In genomic region chr20:43915209-43916072, GRCh38 we compare ENCODE assay signal across 7 cellular contexts. TPM values are rescaled to one million over a fixed set of nuclear protein-coding genes. Genes with fewer than 3 reads are reported as not detected.
DNase-seq lines count a peak whose midpoint lies in the region; ATAC-seq and TF ChIP-seq lines count a peak whose summit lies in the region.

No MANE protein-coding gene starts in this region.

- H3K9me3 Mint-ChIP-seq in GM23338 (peaks cover 11% of the 10 kb centered on the region), chondrocyte (ENCODE audit: low read depth) (peaks cover 21% of the 10 kb centered on the region)

- H3K27ac ChIP-seq in GM23338 (ENCODE audit: low read depth) (no peak overlapping the region), lower lobe of right lung (peak overlapping the region; percentile 73), stomach (peak overlapping the region; percentile 13 to 74 (median 66))

- H3K27ac Mint-ChIP-seq in GM23338 (no peak overlapping the region), chondrocyte (ENCODE audit: unreplicated experiment) (no peak overlapping the region)

- peak overlapping the region; percentile 88 for H3K4me2 ChIP-seq in GM23338

- H3K9me2 ChIP-seq in GM23338 (ENCODE audit: insufficient read depth): no peaks in the 10 kb centered on the region

- WGBS in stomach, 5 donors: 3 to 4% (median 4%) methylated on average over 49 to 66 of the region's 66 CpGs

- intact Hi-C loops in lower lobe of right lung (cut with DNase I) (no loop called here), stomach (cut with DNase I; ENCODE audit: low total_unique reads) (no loop called here)

- no peaks in the 10 kb centered on the region for H3K36me3 Mint-ChIP-seq in GM23338 (ENCODE audit: low read depth)
- H3K36me3 Mint-ChIP-seq in chondrocyte (ENCODE audit: low read depth): peaks cover 9% of the 10 kb centered on the region

- H3K4me1 Mint-ChIP-seq in GM23338: peaks cover 16% of the 10 kb centered on the region; the same call in 2 of the 3 replicates
- H3K4me1 Mint-ChIP-seq in chondrocyte (ENCODE audit: low read depth): peaks cover 16% of the 10 kb centered on the region

- ATAC-seq in GM23338: peak; percentile 68
- peak; percentile 38 to 59 for ATAC-seq in lower lobe of right lung

- H3K4me1 ChIP-seq in GM23338 (ENCODE audit: insufficient read depth) (no peaks in the 10 kb centered on the region), lower lobe of right lung (peaks cover 14% of the 10 kb centered on the region), stomach (peaks cover 15 to 21% (median 19%) of the 10 kb centered on the region in 4 donors)

- TF ChIP-seq CTCF in GM23338 (conservative IDR thresholded peaks at IDR 0.05; ENCODE audit: low read depth in 2 of 2): no peak
- no peak for TF ChIP-seq CTCF in chondrocyte (IDR thresholded peaks at IDR 0.05)
- TF ChIP-seq CTCF in lower lobe of right lung (IDR thresholded peaks at IDR 0.05): no peak
- no peak for TF ChIP-seq CTCF in stomach (IDR thresholded peaks at IDR 0.05)

- TF ChIP-seq EP300 in stomach (IDR thresholded peaks at IDR 0.05): no peak

- H3K4me3 ChIP-seq in GM23338: peak overlapping the region; percentile 63
- peak overlapping the region; percentile 63 for H3K4me3 ChIP-seq in lower lobe of right lung
- H3K4me3 ChIP-seq in stomach: peak overlapping the region; percentile 44 to 57 (median 52)

- H3K36me3 ChIP-seq in GM23338 (ENCODE audit: insufficient read depth) (no peaks in the 10 kb centered on the region), lower lobe of right lung (no peaks in the 10 kb centered on the region), stomach (no peaks in the 10 kb centered on the region)

- peak; percentile 67 for DNase-seq in GM23338 (ENCODE audit: low spot score)
- DNase-seq in T-helper 2 cell: peak in 4 of 5 experiments; percentile 15 to 60 (median 33)
- no peak for DNase-seq in chondrocyte (ENCODE audit: low spot score)
- DNase-seq in lower lobe of right lung: no peak
- DNase-seq in stomach: no peak
- DNase-seq in OCI-M1 (lab: John Stamatoyannopoulos, UW): no peak
- no peak for DNase-seq in cerebellar nuclear complex (lab: John Stamatoyannopoulos, UW)

- H3K9me3 ChIP-seq in lower lobe of right lung: peaks cover 14% of the 10 kb centered on the region
- H3K9me3 ChIP-seq in stomach: peaks cover 0 to 27% (median 19%) of the 10 kb centered on the region in 4 donors

- no peak for TF ChIP-seq POLR2A in stomach (IDR thresholded peaks at IDR 0.05)

- H4K20me1 ChIP-seq in GM23338 (replicated peaks; ENCODE audit: insufficient read depth): no peaks in the 10 kb centered on the region

- H3K79me2 ChIP-seq in GM23338 (replicated peaks; ENCODE audit: insufficient read depth): no peaks in the 10 kb centered on the region

- H3F3A ChIP-seq in GM23338 (replicated peaks; ENCODE audit: low read depth): no peaks in the 10 kb centered on the region

- H3K27me3 ChIP-seq in GM23338 (ENCODE audit: insufficient read depth) (peaks cover 54% of the 10 kb centered on the region), lower lobe of right lung (ENCODE audit: low read depth) (peaks cover 44% of the 10 kb centered on the region), stomach (peaks cover 6 to 62% (median 36%) of the 10 kb centered on the region in 3 donors)

- H3K4me3 Mint-ChIP-seq in GM23338: peak overlapping the region; percentile 82
- H3K4me3 Mint-ChIP-seq in chondrocyte (ENCODE audit: unreplicated experiment): peak overlapping the region; percentile 71

- H2AFZ ChIP-seq in GM23338: peak overlapping the region; percentile 94

- H3K27me3 Mint-ChIP-seq in GM23338 (ENCODE audit: insufficient read depth, low read depth, poor library complexity) (peaks cover 28% of the 10 kb centered on the region), chondrocyte (ENCODE audit: low read depth) (peaks cover 64% of the 10 kb centered on the region)

TF ChIP-seq in GM23338, 12 proteins besides CTCF, POLR2A, EP300 and RAD21:
- TF ChIP-seq EZH2 (IDR thresholded peaks at IDR 0.05; ENCODE audit: low read depth, unreplicated experiment) (peak; percentile 45), STAT1 (IDR thresholded peaks at IDR 0.05; ENCODE audit: unreplicated experiment) (no peak), REST (IDR thresholded peaks at IDR 0.05; ENCODE audit: unreplicated experiment) (no peak), NANOG (IDR thresholded peaks at IDR 0.05; ENCODE audit: borderline replicate concordance) (no peak)

RNA-seq across cellular contexts. Expression of gene TOX2, which starts 0.8 kb away (rescaled TPM):
- total RNA-seq in GM23338 (2014; rRNA removed; shearing (Covaris generic)): 0.54 and 1.5 TPM in 2 replicates
- polyA plus RNA-seq in GM23338 (2016; fragmentation: Nextera tagmentation; extraction: Ambion mirVana) (1.3 and 1.4 TPM in 2 replicates), stomach (10 to 100 TPM; 13.3 to 20.2 (median 15.1) TPM)
- total RNA-seq in chondrocyte (0.12 to 0.18 TPM in 2 of 3 replicates, not detected in the other), lower lobe of right lung (16.3 TPM), stomach (1 to 10 TPM in 3 of 5 donors, under 1 TPM in 1, not detected in 1; 0.87 to 7.0 (median 3.6) TPM)

Comparison
In these comparisons a context has a peak if more than half of its experiments do, and no peak if none do; other contexts are left out.
1. DNase-seq: peak in GM23338 (single experiment) and T-helper 2 cell (4 of 5); none in chondrocyte (single experiment), lower lobe of right lung (single experiment), stomach (single experiment), OCI-M1 (single experiment) and cerebellar nuclear complex (0 of 2).
2. Peak in every context shown above with its lines, with median percentiles within 50 percentile points of each other: H3K4me3 ChIP-seq.